ENCODE assay signal across 8 cellular contexts in the genomic region with DNA sequence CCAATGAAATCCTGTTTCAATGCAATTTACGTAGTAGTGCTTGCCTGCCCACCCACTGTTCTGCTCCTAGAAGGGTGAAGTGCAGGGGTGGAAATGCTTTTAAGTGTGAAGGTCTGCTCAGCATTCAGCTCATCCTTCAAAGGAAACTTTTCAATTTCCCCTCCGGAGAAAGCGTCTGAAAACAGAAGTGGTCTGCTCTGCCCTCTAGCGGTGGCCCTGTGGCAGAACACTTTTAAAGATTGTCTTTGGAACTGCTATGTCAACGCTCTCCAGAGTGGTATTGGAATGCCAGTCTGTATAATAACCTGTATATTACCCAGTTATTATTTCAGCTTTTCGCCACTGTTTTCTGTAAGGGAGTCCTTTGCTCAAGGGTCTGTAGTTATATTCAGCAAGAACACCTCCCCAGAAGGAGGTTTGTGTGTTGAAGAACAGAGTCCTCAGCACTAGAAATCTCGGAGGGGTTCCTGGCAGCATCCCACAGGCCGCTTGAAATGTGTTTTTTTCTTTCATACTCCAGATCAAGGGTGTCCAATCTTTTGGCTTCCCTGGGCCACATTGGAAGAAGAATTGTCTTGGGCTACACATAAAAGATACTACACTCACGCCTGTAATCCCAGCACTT.
A peak's percentile ranks its signal among the peaks of the same experiment; 100 is the strongest.
DNase-seq lines count a peak whose midpoint lies in the region; ATAC-seq, FAIRE-seq and TF ChIP-seq lines count a peak whose summit lies in the region.

No MANE protein-coding gene starts in this region.

- CTCF ChIA-PET in HepG2 (lab: Yijun Ruan, JAX; ENCODE audit: low intra/inter-chr PET ratio, low total read pairs), result interaction anchor here (0.7 to 7.1 kb wide), 6 partner anchors 10 to 557 kb away, joined by 3 to 68 read pairs (median 8); no protein-coding TSS in a partner anchor

- TF ChIP-seq EP300 in HepG2 (IDR thresholded peaks at IDR 0.05; ENCODE audit: low read depth in 2 of 2, low read length in 2 of 2), result no peak
- TF ChIP-seq EP300 in HepG2 (CRISPR knock-in tag; IDR thresholded peaks at IDR 0.05; ENCODE audit: borderline replicate concordance), result no peak

- FAIRE-seq in D721Med (lab: Jason Lieb, UNC) (no peak), HepG2 (lab: Jason Lieb, UNC) (peak; percentile 77)

- ATAC-seq in GM21529 (IDR thresholded peaks at IDR 0.05; ENCODE audit: unreplicated experiment) (peak; percentile 68), HepG2 (peak; percentile 74)

- peak; percentile 47; the same call in 1 of the 2 replicates for TF ChIP-seq RAD21 in HepG2 (CRISPR knock-in tag; IDR thresholded peaks at IDR 0.05)

- H3K9me3 ChIP-seq in HepG2 (ENCODE audit: low read length), result no peaks in the 10 kb centered on the region

- H3K79me2 ChIP-seq in HepG2 (ENCODE audit: insufficient read depth, low read length), result no peaks in the 10 kb centered on the region

- TF ChIP-seq CTCF in D721Med (IDR thresholded peaks at IDR 0.05; ENCODE audit: insufficient read depth, missing control alignments), result peak; percentile 93
- TF ChIP-seq CTCF in VCaP (conservative IDR thresholded peaks at IDR 0.05), result peak; percentile 91
- peak; percentile 90 for TF ChIP-seq CTCF in HepG2 (CRISPR knock-in tag; IDR thresholded peaks at IDR 0.05)

- intact Hi-C loops in HepG2 (cut with micrococcal nuclease; ENCODE audit: unreplicated experiment), result loop anchor here (1.0 to 5.0 kb wide), 6 partner anchors 65 to 556 kb away; partner anchors contain the start of gene GCLC

- peak overlapping the region in 1 of 3 experiments; percentile 32; a peak in 1 of 6 replicates for H3K4me3 ChIP-seq in HepG2 (replicated peaks in 1 of 3; ENCODE audit: insufficient read depth in 1 of 3, low read depth in 2 of 3, low read length in 3 of 3)

- POLR2A ChIA-PET in HepG2 (lab: Yijun Ruan, JAX), result interaction anchor here (0.8 to 2.9 kb wide), 6 partner anchors 10 to 227 kb away, joined by 3 to 8 read pairs (median 4); partner anchors contain the start of gene LRRC1

- WGBS in HepG2 (ENCODE audit: low lambda C conversion rate), result 28% methylated on average over 9 of the region's 9 CpGs

- H3K27ac ChIP-seq in VCaP, result no peak overlapping the region
- H3K27ac ChIP-seq in HepG2 (ENCODE audit: extremely low read length, insufficient read depth, low read length), result no peak overlapping the region

- no TSS peak for BruUV-seq in HepG2 (replicated peaks; lab: Mats Ljungman, UMichigan)

- H3K4me1 ChIP-seq in HepG2 (ENCODE audit: insufficient read depth, low read length), result peaks cover 17% of the 10 kb centered on the region; the same call in 1 of the 2 replicates

- peak; percentile 47 for DNase-seq in D721Med (ENCODE audit: insufficient read length, low spot score)
- DNase-seq in NCI-H1092 (lab: John Stamatoyannopoulos, UW), result peak; percentile 3
- DNase-seq in central memory CD4-positive, alpha-beta T cell, result peak; percentile 14
- DNase-seq in HepG2 (ENCODE audit: low spot score), result peak; percentile 47
- DNase-seq in stimulated activated CD4-positive, alpha-beta T cell treated with anti-CD3 and anti-CD28 coated beads, TNF-alpha, amount 100 ng/mL, for 4 hours (ENCODE audit: low read depth in 3 of 3), result peak in 2 of 3 experiments; percentile 18 to 19
- DNase-seq in T1000 (lab: John Stamatoyannopoulos, UW), result no peak

- H4K20me1 ChIP-seq in HepG2 (ENCODE audit: insufficient read depth, low read length), result no peaks in the 10 kb centered on the region

- in situ Hi-C loops in HepG2 (cut with HindIII; ENCODE audit: extremely low pct_ligation_motif_present, low pct_unique_long_range_greater_than_20kb), result no loop called here

- H2AFZ ChIP-seq in HepG2 (ENCODE audit: low read length), result peak overlapping the region; percentile 29

- H3K36me3 ChIP-seq in HepG2 (replicated peaks in 1 of 2; ENCODE audit: control insufficient read depth in 1 of 2, insufficient read depth in 2 of 2, low read length in 2 of 2), result no peaks in the 10 kb centered on the region

- no peaks in the 10 kb centered on the region for H3K27me3 ChIP-seq in HepG2 (ENCODE audit: control insufficient read depth in 1 of 2, insufficient read depth in 2 of 2, low read length in 2 of 2)

- peak overlapping the region; percentile 71 for H3K4me2 ChIP-seq in HepG2 (ENCODE audit: low read depth, low read length)

- TF ChIP-seq POLR2A in HepG2 (IDR thresholded peaks at IDR 0.05; ENCODE audit: insufficient read depth in 1 of 2, low read depth in 2 of 2, low read length in 2 of 2), result no peak

- H3K9ac ChIP-seq in HepG2 (ENCODE audit: insufficient read depth, low read depth, low read length), result no peak overlapping the region

TF ChIP-seq in HepG2, 621 proteins besides CTCF, POLR2A, EP300 and RAD21 (continues in another document):
- TF ChIP-seq HBP1 (CRISPR knock-in tag; IDR thresholded peaks at IDR 0.05; ENCODE audit: low read depth) (0 out of 2 replicates have a peak, but pooled peaks have one; percentile 39), NR2F2 (IDR thresholded peaks at IDR 0.05; ENCODE audit: borderline replicate concordance, low read depth) (no peak), POGZ (CRISPR knock-in tag; IDR thresholded peaks at IDR 0.05) (no peak), ZNF501 (CRISPR knock-in tag; IDR thresholded peaks at IDR 0.05) (0 out of 2 replicates have a peak, but pooled peaks have one; percentile 14), E2F5 (CRISPR knock-in tag; conservative IDR thresholded peaks at IDR 0.05) (no peak), PHF5A (CRISPR knock-in tag; IDR thresholded peaks at IDR 0.05; ENCODE audit: low read depth, unreplicated experiment) (no peak), REPIN1 (CRISPR knock-in tag; IDR thresholded peaks at IDR 0.05; ENCODE audit: borderline replicate concordance, low read depth) (no peak), REXO4 (CRISPR knock-in tag; IDR thresholded peaks at IDR 0.05; ENCODE audit: borderline replicate concordance) (no peak), TSC22D2 (CRISPR knock-in tag; IDR thresholded peaks at IDR 0.05; ENCODE audit: borderline replicate concordance) (0 out of 2 replicates have a peak, but pooled peaks have one; percentile 19), ATF7 (IDR thresholded peaks at IDR 0.05) (no peak), ATF7 (CRISPR knock-in tag; IDR thresholded peaks at IDR 0.05) (no peak)
- TF ChIP-seq, protein P1, sequence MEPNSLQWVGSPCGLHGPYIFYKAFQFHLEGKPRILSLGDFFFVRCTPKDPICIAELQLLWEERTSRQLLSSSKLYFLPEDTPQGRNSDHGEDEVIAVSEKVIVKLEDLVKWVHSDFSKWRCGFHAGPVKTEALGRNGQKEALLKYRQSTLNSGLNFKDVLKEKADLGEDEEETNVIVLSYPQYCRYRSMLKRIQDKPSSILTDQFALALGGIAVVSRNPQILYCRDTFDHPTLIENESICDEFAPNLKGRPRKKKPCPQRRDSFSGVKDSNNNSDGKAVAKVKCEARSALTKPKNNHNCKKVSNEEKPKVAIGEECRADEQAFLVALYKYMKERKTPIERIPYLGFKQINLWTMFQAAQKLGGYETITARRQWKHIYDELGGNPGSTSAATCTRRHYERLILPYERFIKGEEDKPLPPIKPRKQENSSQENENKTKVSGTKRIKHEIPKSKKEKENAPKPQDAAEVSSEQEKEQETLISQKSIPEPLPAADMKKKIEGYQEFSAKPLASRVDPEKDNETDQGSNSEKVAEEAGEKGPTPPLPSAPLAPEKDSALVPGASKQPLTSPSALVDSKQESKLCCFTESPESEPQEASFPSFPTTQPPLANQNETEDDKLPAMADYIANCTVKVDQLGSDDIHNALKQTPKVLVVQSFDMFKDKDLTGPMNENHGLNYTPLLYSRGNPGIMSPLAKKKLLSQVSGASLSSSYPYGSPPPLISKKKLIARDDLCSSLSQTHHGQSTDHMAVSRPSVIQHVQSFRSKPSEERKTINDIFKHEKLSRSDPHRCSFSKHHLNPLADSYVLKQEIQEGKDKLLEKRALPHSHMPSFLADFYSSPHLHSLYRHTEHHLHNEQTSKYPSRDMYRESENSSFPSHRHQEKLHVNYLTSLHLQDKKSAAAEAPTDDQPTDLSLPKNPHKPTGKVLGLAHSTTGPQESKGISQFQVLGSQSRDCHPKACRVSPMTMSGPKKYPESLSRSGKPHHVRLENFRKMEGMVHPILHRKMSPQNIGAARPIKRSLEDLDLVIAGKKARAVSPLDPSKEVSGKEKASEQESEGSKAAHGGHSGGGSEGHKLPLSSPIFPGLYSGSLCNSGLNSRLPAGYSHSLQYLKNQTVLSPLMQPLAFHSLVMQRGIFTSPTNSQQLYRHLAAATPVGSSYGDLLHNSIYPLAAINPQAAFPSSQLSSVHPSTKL (CRISPR knock-in tag; IDR thresholded peaks at IDR 0.05), result 0 out of 2 replicates have a peak, but pooled peaks have one; percentile 9
- TF ChIP-seq, protein P2, sequence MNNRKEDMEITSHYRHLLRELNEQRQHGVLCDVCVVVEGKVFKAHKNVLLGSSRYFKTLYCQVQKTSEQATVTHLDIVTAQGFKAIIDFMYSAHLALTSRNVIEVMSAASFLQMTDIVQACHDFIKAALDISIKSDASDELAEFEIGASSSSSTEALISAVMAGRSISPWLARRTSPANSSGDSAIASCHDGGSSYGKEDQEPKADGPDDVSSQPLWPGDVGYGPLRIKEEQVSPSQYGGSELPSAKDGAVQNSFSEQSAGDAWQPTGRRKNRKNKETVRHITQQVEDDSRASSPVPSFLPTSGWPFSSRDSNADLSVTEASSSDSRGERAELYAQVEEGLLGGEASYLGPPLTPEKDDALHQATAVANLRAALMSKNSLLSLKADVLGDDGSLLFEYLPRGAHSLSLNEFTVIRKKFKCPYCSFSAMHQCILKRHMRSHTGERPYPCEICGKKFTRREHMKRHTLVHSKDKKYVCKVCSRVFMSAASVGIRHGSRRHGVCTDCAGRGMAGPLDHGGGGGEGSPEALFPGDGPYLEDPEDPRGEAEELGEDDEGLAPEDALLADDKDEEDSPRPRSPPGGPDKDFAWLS (CRISPR knock-in tag; IDR thresholded peaks at IDR 0.05; ENCODE audit: borderline replicate concordance), result no peak
